ENCODE assay signal across 8 cellular contexts in the genomic region with DNA sequence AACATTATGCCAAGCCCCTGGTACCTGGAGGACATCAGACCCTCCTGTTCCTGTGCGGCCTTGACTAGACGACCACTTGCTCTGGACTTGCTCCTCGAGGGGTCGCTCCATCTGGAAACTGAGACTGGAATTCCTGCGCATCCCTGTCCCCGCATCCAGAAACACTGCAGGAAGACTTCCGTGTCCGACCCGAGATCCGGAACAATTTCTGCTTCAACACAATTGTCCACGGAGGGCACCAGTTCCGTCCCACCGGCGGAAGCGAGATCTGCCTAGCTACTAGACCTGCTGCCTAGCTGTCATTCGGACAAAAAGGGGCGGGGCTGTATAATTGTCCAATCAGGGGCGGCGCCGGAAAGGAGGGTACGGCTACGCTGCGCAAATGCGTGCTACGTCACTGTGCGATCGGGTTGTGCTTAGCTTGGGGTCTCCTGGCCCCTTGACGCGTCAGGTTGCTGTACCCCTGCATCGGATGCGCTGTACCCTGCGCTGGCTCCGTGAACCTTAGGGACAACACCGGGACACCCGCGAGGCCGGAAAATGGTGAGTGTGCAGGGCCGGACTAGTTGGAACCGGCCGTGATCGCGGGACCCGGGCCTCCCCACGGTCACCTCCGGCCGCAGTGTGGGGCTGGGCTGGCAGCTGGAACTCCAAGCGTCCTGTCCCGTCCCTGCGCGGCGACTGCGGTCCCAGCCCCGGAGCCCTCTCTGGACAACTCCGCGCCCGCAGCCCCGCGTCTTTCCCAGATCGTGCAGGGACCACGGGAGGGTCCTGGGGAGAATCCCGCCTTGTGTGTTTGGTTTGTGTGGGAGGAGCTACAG. TPM values are rescaled to one million over a fixed set of nuclear protein-coding genes. Genes with fewer than 3 reads are reported as not detected.
DNase-seq lines count a peak whose midpoint lies in the region; ATAC-seq, FAIRE-seq and TF ChIP-seq lines count a peak whose summit lies in the region.

A gene (minus strand): TSS at position 274 of the 821 bp plus-strand sequence. CDS start 133 bp downstream, at position 141.
A gene (plus strand): TSS at position 381 of the 821 bp plus-strand sequence. CDS start 160 bp downstream, at position 541.

- peak within 1 kb of the TSS; percentile 77 for H2BK5ac ChIP-seq in H1 (ENCODE audit: low read depth, low read length)

- H4K20me1 ChIP-seq in H1 (replicated peaks in 1 of 2; ENCODE audit: control insufficient read depth in 1 of 2, insufficient read depth in 2 of 2, low read length in 2 of 2): peaks cover under 1 to 2% of the 10 kb centered on the region in 2 experiments

- H3K9me3 Mint-ChIP-seq in activated CD8-positive, alpha-beta memory T cell treated with anti-CD3 and anti-CD28 coated beads, Interleukin-2, amount 10 ng/mL, durations not matched to agents 7 days and 5 days (ENCODE audit: low read depth): no peaks in the 10 kb centered on the region
- H3K9me3 Mint-ChIP-seq in memory B cell: no peaks in the 10 kb centered on the region

- no peaks in the 10 kb centered on the region for H3K23me2 ChIP-seq in H1 (ENCODE audit: low read depth, low read length)

- H2AK5ac ChIP-seq in H1 (ENCODE audit: low read depth, low read length): no peak within 1 kb of the TSS

- no peak within 1 kb of the TSS for H2BK20ac ChIP-seq in H1 (ENCODE audit: low read length)

- H3K18ac ChIP-seq in H1 (ENCODE audit: extremely low read depth, low read length): peak within 1 kb of the TSS; percentile 56; the same call in 1 of the 2 replicates

- H3K9ac ChIP-seq in HUES48 (ENCODE audit: low read depth, low read length) (peak within 1 kb of the TSS; percentile 79), NT2/D1 (ENCODE audit: insufficient read length, low read depth) (peak within 1 kb of the TSS; percentile 100), H1 (replicated peaks in 1 of 4; ENCODE audit: extremely low read depth in 1 of 4, low read depth in 3 of 4, low read length in 3 of 4) (peak within 1 kb of the TSS; percentile 78 to 86 (median 82))

- H3K4me3 ChIP-seq in HUES48 (ENCODE audit: low read depth, low read length) (peak within 1 kb of the TSS; percentile 82), NT2/D1 (ENCODE audit: insufficient read length, low read depth) (peak within 1 kb of the TSS; percentile 99), H1 (ENCODE audit: extremely low read depth in 1 of 4, insufficient read depth in 2 of 4, low read depth in 3 of 4, low read length in 4 of 4) (peak within 1 kb of the TSS; percentile 50 to 96 (median 82))

- H2BK120ac ChIP-seq in H1 (replicated peaks; ENCODE audit: low read depth, low read length): no peak within 1 kb of the TSS

- no peak within 1 kb of the TSS for H2BK12ac ChIP-seq in H1 (ENCODE audit: low read depth, low read length)

- no peaks in the 10 kb centered on the region for H3K9me3 ChIP-seq in HUES48 (ENCODE audit: control insufficient read depth, insufficient read depth, low read length)
- no peaks in the 10 kb centered on the region for H3K9me3 ChIP-seq in NT2/D1 (ENCODE audit: insufficient read depth, low read length)
- no peaks in the 10 kb centered on the region for H3K9me3 ChIP-seq in H1 (ENCODE audit: insufficient read depth in 2 of 2, low read depth in 1 of 2, low read length in 1 of 2)

- WGBS in H1 (ENCODE audit: extremely low coverage in 1 of 2, insufficient coverage in 1 of 2, insufficient read length in 1 of 2, insufficient replicate concordance in 2 of 2, low coverage in 1 of 2, low lambda C conversion rate in 2 of 2, missing lambda C conversion rate in 1 of 2), 2 experiments: 2% methylated on average over 52 of the region's 61 CpGs; no CpG with 5 or more reads in 1 of the 2 experiments

- ATAC-seq in GM21381 (IDR thresholded peaks at IDR 0.05; ENCODE audit: unreplicated experiment) (peak; percentile 69), memory B cell (ENCODE audit: low read depth) (peak; percentile 75)
- peak; percentile 90 for ATAC-seq in activated CD8-positive, alpha-beta memory T cell treated with anti-CD3 and anti-CD28 coated beads, Interleukin-2, amount 10 ng/mL, durations not matched to agents 7 days and 5 days

- peak within 1 kb of the TSS; percentile 100 for H3K27ac Mint-ChIP-seq in activated CD8-positive, alpha-beta memory T cell treated with anti-CD3 and anti-CD28 coated beads, Interleukin-2, amount 10 ng/mL, durations not matched to agents 7 days and 5 days
- peak within 1 kb of the TSS; percentile 96 for H3K27ac Mint-ChIP-seq in memory B cell

- H2BK15ac ChIP-seq in H1 (ENCODE audit: low read length): no peak within 1 kb of the TSS

- H3K27me3 ChIP-seq in HUES48 (ENCODE audit: control insufficient read depth, insufficient read depth, low read length): no peaks in the 10 kb centered on the region
- H3K27me3 ChIP-seq in NT2/D1 (ENCODE audit: insufficient read depth, insufficient read length): no peaks in the 10 kb centered on the region
- H3K27me3 ChIP-seq in H1 (replicated peaks in 1 of 4; ENCODE audit: control insufficient read depth in 3 of 4, extremely low read depth in 1 of 4, insufficient read depth in 3 of 4, low read length in 3 of 4): no peaks in the 10 kb centered on the region

- FAIRE-seq in H1 (lab: Jason Lieb, UNC): peak; percentile 76

- H2AFZ ChIP-seq in H1 (ENCODE audit: low read length): peak within 1 kb of the TSS; percentile 63

- H4K5ac ChIP-seq in H1 (ENCODE audit: insufficient read length, low read depth, low read length): peak within 1 kb of the TSS; percentile 7

- CTCF ChIA-PET in activated CD8-positive, alpha-beta memory T cell treated with anti-CD3 and anti-CD28 coated beads, Interleukin-2, amount 10 ng/mL, durations not matched to agents 7 days and 5 days (lab: Charles Lee): interaction anchor here (0.7 to 1.6 kb wide), 7 partner anchors 13 to 193 kb away, joined by 3 to 10 read pairs (median 3); a partner anchor contains a TSS
- CTCF ChIA-PET in H1 (lab: Charles Lee; ENCODE audit: partially characterized antibody): interaction anchor here (0.6 to 1.5 kb wide), 7 partner anchors 29 to 307 kb away, joined by 3 to 6 read pairs (median 3); no protein-coding TSS in a partner anchor

- H3K36me3 ChIP-seq in HUES48 (ENCODE audit: control insufficient read depth, insufficient read depth, low read length): peaks cover 32% of the 10 kb centered on the region
- peaks cover 51% of the 10 kb centered on the region for H3K36me3 ChIP-seq in NT2/D1 (ENCODE audit: insufficient read depth, insufficient read length, low read length)
- H3K36me3 ChIP-seq in H1 (ENCODE audit: control insufficient read depth in 2 of 4, insufficient read depth in 4 of 4, low read length in 3 of 4): peaks cover 2 to 10% (median 6%) of the 10 kb centered on the region in 4 experiments; a peak in 6 of 8 replicates

- POLR2A ChIA-PET in H1 (lab: Charles Lee; ENCODE audit: partially characterized antibody): interaction anchor here (0.6 to 1.6 kb wide), 20 partner anchors 8 to 1228 kb away, joined by 3 to 12 read pairs (median 4); a partner anchor contains a TSS

- peaks cover 37% of the 10 kb centered on the region for H3K36me3 Mint-ChIP-seq in activated CD8-positive, alpha-beta memory T cell treated with anti-CD3 and anti-CD28 coated beads, Interleukin-2, amount 10 ng/mL, durations not matched to agents 7 days and 5 days
- peaks cover 5% of the 10 kb centered on the region for H3K36me3 Mint-ChIP-seq in memory B cell

- H3K4me3 Mint-ChIP-seq in activated CD8-positive, alpha-beta memory T cell treated with anti-CD3 and anti-CD28 coated beads, Interleukin-2, amount 10 ng/mL, durations not matched to agents 7 days and 5 days: peak within 1 kb of the TSS; percentile 94
- H3K4me3 Mint-ChIP-seq in memory B cell: peak within 1 kb of the TSS; percentile 100

- no peaks in the 10 kb centered on the region for H3K4me1 ChIP-seq in HUES48 (ENCODE audit: control insufficient read depth, insufficient read depth, low read length)
- H3K4me1 ChIP-seq in NT2/D1 (ENCODE audit: insufficient read depth, insufficient read length): no peaks in the 10 kb centered on the region
- peaks cover 0 to 2% (median 0%) of the 10 kb centered on the region in 4 experiments; a peak in 1 of 7 replicates for H3K4me1 ChIP-seq in H1 (replicated peaks in 1 of 4; ENCODE audit: control insufficient read depth in 3 of 4, insufficient read depth in 4 of 4, low read length in 3 of 4)

- no peak within 1 kb of the TSS for H3K4ac ChIP-seq in H1 (replicated peaks; ENCODE audit: insufficient read length, low read depth, low read length)

- peak within 1 kb of the TSS; percentile 24 for H3K56ac ChIP-seq in H1 (replicated peaks; ENCODE audit: insufficient read length, low read depth, low read length)

- H3K14ac ChIP-seq in H1 (ENCODE audit: insufficient read length): no peak within 1 kb of the TSS

- peaks cover 3% of the 10 kb centered on the region; the same call in 1 of the 2 replicates for H3K79me1 ChIP-seq in H1 (ENCODE audit: low read depth, low read length)

- H3K4me2 ChIP-seq in H1 (ENCODE audit: insufficient read depth in 1 of 2, low read depth in 2 of 2, low read length in 2 of 2): peak within 1 kb of the TSS; percentile 64 to 85

- H4K8ac ChIP-seq in H1 (ENCODE audit: extremely low read depth, insufficient read depth, low read length): peak within 1 kb of the TSS; percentile 90

- H3K4me1 Mint-ChIP-seq in activated CD8-positive, alpha-beta memory T cell treated with anti-CD3 and anti-CD28 coated beads, Interleukin-2, amount 10 ng/mL, durations not matched to agents 7 days and 5 days: peaks cover 41% of the 10 kb centered on the region
- H3K4me1 Mint-ChIP-seq in memory B cell: peaks cover 25% of the 10 kb centered on the region

- TF ChIP-seq EP300 in H1 (IDR thresholded peaks at IDR 0.05; ENCODE audit: borderline replicate concordance in 1 of 2, low read depth in 2 of 2, low read length in 2 of 2): peak in 1 of 2 experiments; percentile 29; a peak in 1 of 3 replicates

- H3K27ac ChIP-seq in HUES48 (ENCODE audit: low read depth, low read length): peak within 1 kb of the TSS; percentile 94
- peak within 1 kb of the TSS; percentile 89 for H3K27ac ChIP-seq in H1 (ENCODE audit: low read depth, low read length)

- peak in 1 of 2 experiments; percentile 91; a peak in 2 of 3 replicates for TF ChIP-seq POLR2A in H1 (IDR thresholded peaks at IDR 0.05; ENCODE audit: control extremely low read depth in 1 of 2, low read depth in 2 of 2, low read length in 2 of 2)

- TF ChIP-seq CTCF in H1 (IDR thresholded peaks at IDR 0.05; ENCODE audit: control extremely low read depth in 1 of 3, insufficient read depth in 1 of 3, low read depth in 1 of 3, low read length in 3 of 3): peak in 2 of 3 experiments; percentile 8 to 46; a peak in 2 of 4 replicates

- no peaks in the 10 kb centered on the region for H3K27me3 Mint-ChIP-seq in activated CD8-positive, alpha-beta memory T cell treated with anti-CD3 and anti-CD28 coated beads, Interleukin-2, amount 10 ng/mL, durations not matched to agents 7 days and 5 days
- H3K27me3 Mint-ChIP-seq in memory B cell: no peaks in the 10 kb centered on the region

- TF ChIP-seq RAD21 in H1 (IDR thresholded peaks at IDR 0.05 in 1 of 2, conservative IDR thresholded peaks at IDR 0.05 in 1 of 2; ENCODE audit: low read depth in 2 of 2, low read length in 2 of 2): no peak

- H3K79me2 ChIP-seq in H1 (ENCODE audit: control insufficient read depth in 1 of 2, insufficient read depth in 2 of 2, low read length in 2 of 2): peaks cover 3 to 48% of the 10 kb centered on the region in 2 experiments; a peak in 3 of 4 replicates

- H4K91ac ChIP-seq in H1 (replicated peaks; ENCODE audit: insufficient read length, low read length): peak within 1 kb of the TSS; percentile 8

- H3K23ac ChIP-seq in H1 (ENCODE audit: insufficient read length): no peak within 1 kb of the TSS

- DNase-seq in COR-L47 (lab: John Stamatoyannopoulos, UW) (peak; percentile 99), NT2/D1 (ENCODE audit: low read depth, low spot score) (peak; percentile 95), H1 (ENCODE audit: low read depth in 1 of 2, low spot score in 2 of 2) (peak; percentile 85 to 97), memory B cell (ENCODE audit: low spot score in 2 of 2) (peak; percentile 91 to 94)
- DNase-seq in activated CD8-positive, alpha-beta memory T cell treated with anti-CD3 and anti-CD28 coated beads, Interleukin-2, amount 10 ng/mL, durations not matched to agents 7 days and 5 days: peak; percentile 99
- peak; percentile 97 for DNase-seq in stimulated activated CD8-positive, alpha-beta memory T cell treated with anti-CD3 and anti-CD28 coated beads, Interleukin-12 subunit alpha, Interleukin-12 subunit beta, amount 100 ng/mL, for 1 hour (ENCODE audit: low read depth)

RNA-seq across cellular contexts. Expression of the first gene that starts in this region (rescaled TPM):
- 10 to 100 TPM; 14.0 to 14.7 TPM for total RNA-seq in activated CD8-positive, alpha-beta memory T cell treated with anti-CD3 and anti-CD28 coated beads, Interleukin-2, amount 10 ng/mL, durations not matched to agents 7 days and 5 days
- total RNA-seq in H1 (2021; fragmentation: NEBNext Ultra II Directional; extraction: Animal tissue kit (Norgen Biotek cat#: 25700)): 9.0 TPM in 2 replicates
- 1.6 and 1.7 TPM in 2 replicates for polyA plus RNA-seq in H1 (2011; rRNA removed)
- 1.5 TPM for polyA plus RNA-seq in H1 (2011; cell fraction: cytosol; rRNA removed)
- polyA plus RNA-seq in H1 (2011; cell fraction: nucleus; rRNA removed): 1.4 TPM
- 1.2 to 2.3 TPM (median 1.3 TPM) in 4 replicates for polyA plus RNA-seq in H1 (2012, experiment 1 of 2)
- 0.22 TPM for polyA plus RNA-seq in H1 (2012, experiment 2 of 2)
- 2.8 TPM for polyA plus RNA-seq in H1 (2013, experiment 1 of 2)
- 2.8 TPM for polyA plus RNA-seq in H1 (2013, experiment 2 of 2)
- polyA minus RNA-seq in H1 (2011; rRNA and poly(A)+ RNA removed): 10.6 and 13.2 TPM in 2 replicates
- polyA minus RNA-seq in H1 (2011; cell fraction: cytosol; rRNA and poly(A)+ RNA removed): 6.1 TPM
- polyA minus RNA-seq in H1 (2011; cell fraction: nucleus; rRNA and poly(A)+ RNA removed): 15.6 TPM

RNA-seq across cellular contexts. Expression of the second gene that starts in this region (rescaled TPM):
- 10 to 100 TPM; 30.0 to 41.5 TPM for total RNA-seq in activated CD8-positive, alpha-beta memory T cell treated with anti-CD3 and anti-CD28 coated beads, Interleukin-2, amount 10 ng/mL, durations not matched to agents 7 days and 5 days
- 18.6 and 20.1 TPM in 2 replicates for total RNA-seq in H1 (2021; fragmentation: NEBNext Ultra II Directional; extraction: Animal tissue kit (Norgen Biotek cat#: 25700))
- polyA plus RNA-seq in H1 (2011; rRNA removed): 3.1 and 4.1 TPM in 2 replicates
- polyA plus RNA-seq in H1 (2011; cell fraction: cytosol; rRNA removed): 5.3 TPM
- polyA plus RNA-seq in H1 (2011; cell fraction: nucleus; rRNA removed): 3.8 TPM
- polyA plus RNA-seq in H1 (2012, experiment 1 of 2): 6.1 to 13.6 TPM (median 9.8 TPM) in 4 replicates
- 0.85 TPM for polyA plus RNA-seq in H1 (2012, experiment 2 of 2)
- polyA plus RNA-seq in H1 (2013, experiment 1 of 2): 16.6 TPM
- polyA plus RNA-seq in H1 (2013, experiment 2 of 2): 16.9 TPM
- polyA minus RNA-seq in H1 (2011; rRNA and poly(A)+ RNA removed): 9.6 and 15.5 TPM in 2 replicates
- polyA minus RNA-seq in H1 (2011; cell fraction: cytosol; rRNA and poly(A)+ RNA removed): 31.8 TPM
- polyA minus RNA-seq in H1 (2011; cell fraction: nucleus; rRNA and poly(A)+ RNA removed): 16.3 TPM

Comparison
In these comparisons a context has a peak if more than half of its experiments do, and no peak if none do; other contexts are left out.
1. Peak in every context shown above with its lines: DNase-seq, ATAC-seq, H3K4me3 ChIP-seq and H3K27ac ChIP-seq.